ENCODE assay signal across 13 cellular contexts in genomic region chr1:200415227-200415626, GRCh38. TPM values are rescaled to one million over a fixed set of nuclear protein-coding genes. Genes with fewer than 3 reads are reported as not detected.
A peak's percentile ranks its signal among the peaks of the same experiment; 100 is the strongest.
DNase-seq lines count a peak whose midpoint lies in the region; ATAC-seq and TF ChIP-seq lines count a peak whose summit lies in the region.
"Had no signal": no experiment of that assay in that cellular context is flagged by ENCODE, and none has a peak within 500 bp of the region (broad histone marks: within the 10 kb centered on the region; RNA-seq: fewer than 3 reads in every experiment).

No MANE protein-coding gene starts in this region.

- H3K9me3 Mint-ChIP-seq in Calu3 (ENCODE audit: low read depth, unreplicated experiment), result no peaks in the 10 kb centered on the region
- no peaks in the 10 kb centered on the region for H3K9me3 Mint-ChIP-seq in stimulated activated naive B cell treated with anti-CD40 and anti-IgM and Interleukin-4, amounts not matched to agents 10 μg/mL and 1 μg/mL and 100 μg/mL, for 72 hours
- H3K9me3 Mint-ChIP-seq: activated T-cell treated with anti-CD3 and anti-CD28 coated beads, Interleukin-2, amount 50 U/mL, for 4 hours had no signal

- H3K4me1 Mint-ChIP-seq in Calu3 (ENCODE audit: low read depth, unreplicated experiment), result peaks cover 44% of the 10 kb centered on the region
- H3K4me1 Mint-ChIP-seq in stimulated activated naive B cell treated with anti-CD40 and anti-IgM and Interleukin-4, amounts not matched to agents 10 μg/mL and 1 μg/mL and 100 μg/mL, for 72 hours, result peaks cover 5 to 12% of the 10 kb centered on the region in 2 donors

- CTCF ChIA-PET in Calu3 (lab: Charles Lee), result no interaction called here

- H3K36me3 Mint-ChIP-seq in Calu3 (ENCODE audit: insufficient read depth, unreplicated experiment), result peaks cover 16% of the 10 kb centered on the region
- no peaks in the 10 kb centered on the region for H3K36me3 Mint-ChIP-seq in stimulated activated naive B cell treated with anti-CD40 and anti-IgM and Interleukin-4, amounts not matched to agents 10 μg/mL and 1 μg/mL and 100 μg/mL, for 72 hours

- peak overlapping the region; percentile 84 for H3K27ac Mint-ChIP-seq in Calu3 (ENCODE audit: unreplicated experiment)
- H3K27ac Mint-ChIP-seq in stimulated activated naive B cell treated with anti-CD40 and anti-IgM and Interleukin-4, amounts not matched to agents 10 μg/mL and 1 μg/mL and 100 μg/mL, for 72 hours, result no peak overlapping the region

- no TSS peak for BruUV-seq in Calu3 (replicated peaks; lab: Mats Ljungman, UMichigan)

- intact Hi-C loops in Calu3 (cut with micrococcal nuclease; ENCODE audit: unreplicated experiment), result no loop called here

- TF ChIP-seq CTCF in Calu3 (IDR thresholded peaks at IDR 0.05; ENCODE audit: unreplicated experiment) (no peak), omental fat pad (IDR thresholded peaks at IDR 0.05) (no peak)

- DNase-seq in Calu3 (no peak), dermis blood vessel endothelial cell (peak; percentile 19), superior temporal gyrus (ENCODE audit: extremely low spot score) (no peak), omental fat pad (ENCODE audit: low spot score) (no peak)
- DNase-seq in activated CD4-positive, alpha-beta T cell treated with anti-CD3 and anti-CD28 coated beads, Interleukin-2, amount 50 U/mL, for 4 hours, result no peak
- DNase-seq in stimulated activated naive B cell treated with anti-CD40 and anti-IgM and Interleukin-4, amounts not matched to agents 10 μg/mL and 1 μg/mL and 100 μg/mL, for 72 hours, result no peak
- DNase-seq: activated T-cell treated with anti-CD3 and anti-CD28 coated beads, Interleukin-2, amount 50 U/mL, for 4 hours; BE2C; mesendoderm; SJCRH30; stimulated activated CD4-positive, alpha-beta T cell treated with anti-CD3 and anti-CD28 coated beads, Interleukin-2, amount 100 ng/mL, for 24 hours had no signal

- H3K4me3 Mint-ChIP-seq in Calu3 (ENCODE audit: low read depth, unreplicated experiment), result no peak overlapping the region
- no peak overlapping the region for H3K4me3 Mint-ChIP-seq in stimulated activated naive B cell treated with anti-CD40 and anti-IgM and Interleukin-4, amounts not matched to agents 10 μg/mL and 1 μg/mL and 100 μg/mL, for 72 hours
- H3K4me3 Mint-ChIP-seq: activated T-cell treated with anti-CD3 and anti-CD28 coated beads, Interleukin-2, amount 50 U/mL, for 4 hours had no signal

- ATAC-seq in GM21515 (IDR thresholded peaks at IDR 0.05; ENCODE audit: unreplicated experiment) (peak; percentile 57), HG03378 (IDR thresholded peaks at IDR 0.05; ENCODE audit: unreplicated experiment) (peak; percentile 40), omental fat pad (ENCODE audit: low FRiP score) (no peak)
- no peak for ATAC-seq in stimulated activated naive B cell treated with anti-CD40 and anti-IgM and Interleukin-4, amounts not matched to agents 10 μg/mL and 1 μg/mL and 100 μg/mL, for 72 hours (replicated peaks)

- H3K27me3 Mint-ChIP-seq in Calu3 (ENCODE audit: unreplicated experiment), result no peaks in the 10 kb centered on the region
- peaks cover 0 to 3% of the 10 kb centered on the region in 2 donors for H3K27me3 Mint-ChIP-seq in stimulated activated naive B cell treated with anti-CD40 and anti-IgM and Interleukin-4, amounts not matched to agents 10 μg/mL and 1 μg/mL and 100 μg/mL, for 72 hours

RNA-seq across cellular contexts. Expression of gene ZNF281, which starts 5.4 kb away (rescaled TPM):
- total RNA-seq in Calu3 (2022) (25.8 and 26.5 TPM in 2 replicates), dermis blood vessel endothelial cell (23.5 TPM in 2 replicates), omental fat pad (10 to 100 TPM; 13.0 to 18.7 (median 15.6) TPM)

Comparison
In these comparisons a context has a peak if more than half of its experiments do, and no peak if none do; other contexts are left out.
1. ATAC-seq: peak in GM21515 (single experiment) and HG03378 (single experiment); none in stimulated activated naive B cell treated with anti-CD40 and anti-IgM and Interleukin-4, amounts not matched to agents 10 μg/mL and 1 μg/mL and 100 μg/mL, for 72 hours (0 of 2) and omental fat pad (single experiment).